ENCODE assay signal across 8 cellular contexts in genomic region chr20:31566658-31567379, GRCh38. TPM values are rescaled to one million over a fixed set of nuclear protein-coding genes. Genes with fewer than 3 reads are reported as not detected.
DNase-seq lines count a peak whose midpoint lies in the region; ATAC-seq, FAIRE-seq and TF ChIP-seq lines count a peak whose summit lies in the region.

No MANE protein-coding gene starts in this region.

- peaks cover 4% of the 10 kb centered on the region for H3K4me1 ChIP-seq in CD8-positive, alpha-beta T cell (ENCODE audit: insufficient read depth, low read length)
- H3K4me1 ChIP-seq in KMS-11 (ENCODE audit: low read depth, poor library complexity, severe bottlenecking) (peaks cover 100% of the 10 kb centered on the region), kidney (ENCODE audit: control insufficient read depth in 1 of 2, insufficient read depth in 1 of 2, low read depth in 1 of 2, low read length in 2 of 2) (peaks cover 4 to 9% of the 10 kb centered on the region in 2 donors)

- POLR2A ChIA-PET in CD8-positive, alpha-beta T cell (lab: Charles Lee): interaction anchor here (0.8 to 1.3 kb wide), 2 partner anchors 38 to 46 kb away, joined by 4 read pairs; partner anchors contain the start of gene ID1

- TF ChIP-seq CTCF in CD8-positive, alpha-beta T cell (IDR thresholded peaks at IDR 0.05): no peak
- TF ChIP-seq CTCF in KMS-11 (conservative IDR thresholded peaks at IDR 0.05; ENCODE audit: low read depth, low read length) (0 out of 2 replicates have a peak, but pooled peaks have one; percentile 23), kidney (IDR thresholded peaks at IDR 0.05; ENCODE audit: borderline replicate concordance, extremely low read depth, insufficient read depth) (no peak)

- DNase-seq in CD8-positive, alpha-beta T cell: no peak
- peak; percentile 100 for DNase-seq in SW480 (ENCODE audit: low spot score)
- DNase-seq in kidney: peak; percentile 91

- H3K36me3 ChIP-seq in CD8-positive, alpha-beta T cell (ENCODE audit: insufficient read depth, low read length): peaks cover 30% of the 10 kb centered on the region
- H3K36me3 ChIP-seq in KMS-11 (ENCODE audit: insufficient read depth): no peaks in the 10 kb centered on the region
- peaks cover 12 to 19% of the 10 kb centered on the region in 2 donors for H3K36me3 ChIP-seq in kidney (ENCODE audit: control insufficient read depth in 1 of 2, insufficient read depth in 2 of 2, low read length in 2 of 2)

- no peaks in the 10 kb centered on the region for H3K27me3 Mint-ChIP-seq in CD8-positive, alpha-beta T cell (ENCODE audit: low read depth)

- H2AFZ ChIP-seq in KMS-11 (ENCODE audit: low read depth): no peak overlapping the region

- H3K27ac Mint-ChIP-seq in CD8-positive, alpha-beta T cell: peak overlapping the region; percentile 55

- peak overlapping the region; percentile 58 for H3K4me2 ChIP-seq in KMS-11

- no peak overlapping the region for H3K4me3 Mint-ChIP-seq in CD8-positive, alpha-beta T cell

- no peaks in the 10 kb centered on the region for H3K27me3 ChIP-seq in CD8-positive, alpha-beta T cell (ENCODE audit: insufficient read depth, low read length)
- no peaks in the 10 kb centered on the region for H3K27me3 ChIP-seq in KMS-11 (ENCODE audit: insufficient read depth, low read depth)

- H3K9me3 ChIP-seq in CD8-positive, alpha-beta T cell (ENCODE audit: low read length): no peaks in the 10 kb centered on the region
- H3K9me3 ChIP-seq in kidney (ENCODE audit: control insufficient read depth in 1 of 2, low read length in 2 of 2): no peaks in the 10 kb centered on the region

- CTCF ChIA-PET in CD8-positive, alpha-beta T cell (lab: Charles Lee): interaction anchor here (0.9 to 16.4 kb wide), 9 partner anchors 10 to 157 kb away, joined by 4 to 427 read pairs (median 5); partner anchors contain the start of gene ID1

- no peaks in the 10 kb centered on the region for H3K9me3 Mint-ChIP-seq in CD8-positive, alpha-beta T cell

- H3K4me3 ChIP-seq in CD8-positive, alpha-beta T cell (ENCODE audit: low read depth, low read length): no peak overlapping the region
- H3K4me3 ChIP-seq in KMS-11 (IDR thresholded peaks at IDR 0.05; ENCODE audit: insufficient read depth, low read depth, low read length) (no peak overlapping the region), kidney (ENCODE audit: low read length in 2 of 2) (no peak overlapping the region)

- no peak for FAIRE-seq in kidney (lab: Jason Lieb, UNC)

- intact Hi-C loops in CD8-positive, alpha-beta T cell (cut with DNase I, micrococcal nuclease): no loop called here
- intact Hi-C loops in kidney (cut with DNase I): no loop called here

- no peaks in the 10 kb centered on the region for H4K20me1 ChIP-seq in KMS-11 (ENCODE audit: insufficient read depth)

- no peak overlapping the region for H3K27ac ChIP-seq in CD8-positive, alpha-beta T cell (ENCODE audit: low read depth, low read length)
- peak overlapping the region; percentile 88 for H3K27ac ChIP-seq in KMS-11
- peak overlapping the region in 1 of 2 donors; percentile 29 for H3K27ac ChIP-seq in kidney (ENCODE audit: low read depth in 2 of 2, low read length in 2 of 2)

- ATAC-seq in CD8-positive, alpha-beta T cell: no peak
- ATAC-seq in HG02870 (IDR thresholded peaks at IDR 0.05; ENCODE audit: unreplicated experiment) (no peak), HG03097 (IDR thresholded peaks at IDR 0.05; ENCODE audit: low FRiP score, unreplicated experiment) (no peak), GM18870 (IDR thresholded peaks at IDR 0.05; ENCODE audit: unreplicated experiment) (no peak), HG03108 (IDR thresholded peaks at IDR 0.05; ENCODE audit: unreplicated experiment) (no peak)

- H3K36me3 Mint-ChIP-seq in CD8-positive, alpha-beta T cell: peaks cover 58% of the 10 kb centered on the region

- peaks cover 11% of the 10 kb centered on the region for H3K4me1 Mint-ChIP-seq in CD8-positive, alpha-beta T cell (ENCODE audit: low read depth)

- H3K79me2 ChIP-seq in KMS-11 (ENCODE audit: insufficient read depth, low read depth): no peaks in the 10 kb centered on the region

- H3K9ac ChIP-seq in KMS-11 (peak overlapping the region; percentile 22; the same call in 1 of the 2 replicates), kidney (ENCODE audit: low read length in 2 of 2) (no peak overlapping the region)

RNA-seq across cellular contexts. Expression of gene ID1, which starts 38.3 kb away (rescaled TPM):
- 10 to 100 TPM in 1 of 2 experiments, 1 to 10 TPM in 1; 8.1 to 11.0 TPM for total RNA-seq in CD8-positive, alpha-beta T cell
- 189 TPM for total RNA-seq in kidney
- polyA plus RNA-seq in kidney (ENCODE audit: insufficient read depth, low read depth, low replicate concordance): 293 TPM

RNA-seq across cellular contexts. Expression of gene HM13, which starts 52.6 kb away (rescaled TPM):
- total RNA-seq in CD8-positive, alpha-beta T cell: 100 to 1,000 TPM; 106 to 107 TPM
- total RNA-seq in kidney: 174 TPM
- 154 TPM for polyA plus RNA-seq in kidney (ENCODE audit: insufficient read depth, low read depth, low replicate concordance)

Comparison
In these comparisons a context has a peak if more than half of its experiments do, and no peak if none do; other contexts are left out.
1. DNase-seq: peak in SW480 (single experiment) and kidney (single experiment); none in CD8-positive, alpha-beta T cell (0 of 7).
2. RNA of gene ID1, which starts 38.3 kb away (total RNA-seq): 189 TPM in kidney (single experiment); 8.1 to 11.0 TPM in CD8-positive, alpha-beta T cell; every median in the first group is over 10 times any median in the second.